ENCODE assay signal across 16 cellular contexts in the genomic region with DNA sequence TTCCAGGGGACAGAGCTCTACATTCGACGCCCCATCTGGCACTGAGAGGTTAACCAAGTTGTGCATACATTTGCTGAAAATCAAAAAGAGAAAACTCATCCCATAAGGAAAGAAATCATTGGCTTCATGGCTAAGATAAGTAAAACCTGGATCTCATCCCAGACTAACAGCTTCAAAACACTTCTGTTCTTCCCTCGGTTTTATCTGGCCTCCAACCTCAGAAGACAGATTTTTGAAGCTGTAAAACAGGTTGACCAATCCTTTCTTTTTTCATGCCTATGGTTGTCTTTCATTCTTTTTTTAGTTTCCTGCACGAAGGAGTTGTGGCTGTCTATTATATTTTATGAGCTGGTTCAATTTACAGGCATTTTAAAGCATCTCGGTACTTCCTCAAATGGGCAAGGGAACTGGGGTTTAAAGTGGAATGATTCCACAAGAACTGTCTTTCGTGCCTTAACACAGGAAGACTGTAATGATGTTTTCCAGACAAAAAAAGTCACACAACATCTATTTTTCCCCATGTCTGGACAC.
DNase-seq lines count a peak whose midpoint lies in the region; TF ChIP-seq lines count a peak whose summit lies in the region.
"Had no signal": no experiment of that assay in that cellular context is flagged by ENCODE, and none has a peak within 500 bp of the region (broad histone marks: within the 10 kb centered on the region; RNA-seq: fewer than 3 reads in every experiment).

No MANE protein-coding gene starts in this region.

- H3K27me3 ChIP-seq in transverse colon (no peaks in the 10 kb centered on the region), esophagus muscularis mucosa (no peaks in the 10 kb centered on the region)

- H3K4me3 ChIP-seq in fibroblast of pulmonary artery (replicated peaks; ENCODE audit: low read depth, low read length) (no peak overlapping the region), transverse colon (no peak overlapping the region), esophagus muscularis mucosa (no peak overlapping the region)
- H3K4me3 ChIP-seq: BLaER1 treated with 17β-estradiol and CSF1 and Interleukin-3, amounts not matched to agents 10 nM and 100 nM; HAP-1 had no signal

- H3K36me3 ChIP-seq in transverse colon (no peaks in the 10 kb centered on the region), esophagus muscularis mucosa (no peaks in the 10 kb centered on the region)
- H3K36me3 ChIP-seq: BLaER1 treated with 17β-estradiol and CSF1 and Interleukin-3, amounts not matched to agents 10 nM and 100 nM; HAP-1 had no signal

- H3K9me3 ChIP-seq in transverse colon (no peaks in the 10 kb centered on the region), esophagus muscularis mucosa (no peaks in the 10 kb centered on the region)
- H3K9me3 ChIP-seq: HAP-1, SK-N-SH had no signal

- TF ChIP-seq EP300 in transverse colon (IDR thresholded peaks at IDR 0.05; ENCODE audit: low read depth), result no peak
- no peak for TF ChIP-seq EP300 in esophagus muscularis mucosa (IDR thresholded peaks at IDR 0.05)

- intact Hi-C loops in transverse colon (cut with DNase I; ENCODE audit: low total_unique reads), result no loop called here
- intact Hi-C loops in esophagus muscularis mucosa (cut with DNase I), result no loop called here

- no peak for TF ChIP-seq POLR2A in transverse colon (IDR thresholded peaks at IDR 0.05)
- no peak for TF ChIP-seq POLR2A in esophagus muscularis mucosa (IDR thresholded peaks at IDR 0.05; ENCODE audit: low read depth)

- H3K27ac ChIP-seq in transverse colon, result peak overlapping the region; percentile 8 to 65 (median 54)
- H3K27ac ChIP-seq in esophagus muscularis mucosa (replicated peaks in 1 of 4), result no peak overlapping the region
- H3K27ac ChIP-seq: 22Rv1; BLaER1 treated with 17β-estradiol and CSF1 and Interleukin-3, amounts not matched to agents 10 nM and 100 nM had no signal

- DNase-seq in DMS 273 (lab: John Stamatoyannopoulos, UW; ENCODE audit: unreplicated experiment) (peak; percentile 9), DMS 273 treated with DMSO at 0.1 percent for 48 hours (lab: John Stamatoyannopoulos, UW) (no peak), NOMO-1 treated with DMSO at 0.1 percent for 48 hours (lab: John Stamatoyannopoulos, UW; ENCODE audit: unreplicated experiment) (peak; percentile 54), fibroblast of pulmonary artery (ENCODE audit: low read depth) (peak; percentile 7), transverse colon (no peak), GDM1 (lab: John Stamatoyannopoulos, UW) (no peak), NCI-H526 treated with DMSO at 0.1 percent for 48 hours (lab: John Stamatoyannopoulos, UW) (no peak), esophagus muscularis mucosa (ENCODE audit: extremely low spot score) (no peak)
- DNase-seq: IMR-90, NCI-H1092 treated with DMSO at 0.1 percent for 48 hours, NCI-H187, NCI-H446, SK-N-SH had no signal

- 32% methylated on average over 6 of the region's 6 CpGs; no CpG with 5 or more reads in 1 of the 2 donors for WGBS in transverse colon (ENCODE audit: low coverage in 1 of 2), 2 donors
- 36% methylated on average over 6 of the region's 6 CpGs for WGBS in esophagus muscularis mucosa

- TF ChIP-seq CTCF in fibroblast of pulmonary artery (IDR thresholded peaks at IDR 0.05; ENCODE audit: low read length, missing control alignments), result no peak
- no peak for TF ChIP-seq CTCF in transverse colon (IDR thresholded peaks at IDR 0.05)
- TF ChIP-seq CTCF in esophagus muscularis mucosa (IDR thresholded peaks at IDR 0.05), result no peak

- H3K4me1 ChIP-seq in transverse colon, result peaks cover 0 to 8% (median 3%) of the 10 kb centered on the region in 4 donors
- peaks cover 0 to 3% (median 0%) of the 10 kb centered on the region in 4 donors for H3K4me1 ChIP-seq in esophagus muscularis mucosa

- in situ Hi-C loops in transverse colon (cut with MboI; ENCODE audit: low pct_ligation_motif_present in 1 of 4, low pct_unique_long_range_greater_than_20kb in 1 of 4, low sequenced_read_pairs in 3 of 4), result loop anchor here in 2 of 4 donors (10.0 kb wide), 1 partner anchor 97 kb away; no protein-coding TSS in a partner anchor

Comparison
In these comparisons a context has a peak if more than half of its experiments do, and no peak if none do; other contexts are left out.
1. DNase-seq: peak in DMS 273 (single experiment), NOMO-1 treated with DMSO at 0.1 percent for 48 hours (single experiment) and fibroblast of pulmonary artery (single experiment); none in DMS 273 treated with DMSO at 0.1 percent for 48 hours (single experiment), transverse colon (single experiment), GDM1 (single experiment), NCI-H526 treated with DMSO at 0.1 percent for 48 hours (single experiment) and esophagus muscularis mucosa (single experiment).
2. H3K27ac ChIP-seq: peak in transverse colon (4 of 4); none in esophagus muscularis mucosa (0 of 4).